8 cellular contexts compared by ENCODE assay signal in genomic region chr9:94639996-94640376, GRCh38. TPM values are rescaled to one million over a fixed set of nuclear protein-coding genes. Genes with fewer than 3 reads are reported as not detected.
A peak's percentile ranks its signal among the peaks of the same experiment; 100 is the strongest.
DNase-seq lines count a peak whose midpoint lies in the region; ATAC-seq, FAIRE-seq and TF ChIP-seq lines count a peak whose summit lies in the region.

No MANE protein-coding gene starts in this region.

- H3K9ac ChIP-seq in HUES48 (ENCODE audit: low read depth, low read length): peak overlapping the region; percentile 29; the same call in 1 of the 2 replicates

- H3K36me3 ChIP-seq in HUES48 (ENCODE audit: control insufficient read depth, insufficient read depth, low read length) (no peaks in the 10 kb centered on the region), small intestine (ENCODE audit: control insufficient read depth in 2 of 2, insufficient read depth in 2 of 2, low read length in 2 of 2) (no peaks in the 10 kb centered on the region)

- peak overlapping the region; percentile 34 for H3K27ac Mint-ChIP-seq in activated naive CD8-positive, alpha-beta T cell
- H3K27ac Mint-ChIP-seq in activated T-helper 2 cell treated with anti-CD3 and anti-CD28 coated beads, Interferon-gamma antibody, Interleukin-2, Interleukin-4, amounts not matched to agents 10 μg/mL and 5 μg/mL and 100 μg/mL, durations not matched to agents 14 hours and 24 hours and 36 hours: no peak overlapping the region

- peaks cover 17% of the 10 kb centered on the region for H3K4me1 Mint-ChIP-seq in activated naive CD8-positive, alpha-beta T cell (ENCODE audit: low read depth)
- peaks cover 10% of the 10 kb centered on the region for H3K4me1 Mint-ChIP-seq in activated T-helper 2 cell treated with anti-CD3 and anti-CD28 coated beads, Interferon-gamma antibody, Interleukin-2, Interleukin-4, amounts not matched to agents 10 μg/mL and 5 μg/mL and 100 μg/mL, durations not matched to agents 14 hours and 24 hours and 36 hours (ENCODE audit: low read depth)

- H3K4me3 ChIP-seq in HUES48 (ENCODE audit: low read depth, low read length): peak overlapping the region; percentile 54
- peak overlapping the region in 1 of 2 donors; percentile 76 for H3K4me3 ChIP-seq in small intestine (ENCODE audit: low read depth in 1 of 2, low read length in 2 of 2)

- CTCF ChIA-PET in HEK293T (lab: Yijun Ruan, JAX): no interaction called here

- FAIRE-seq in small intestine (lab: Jason Lieb, UNC): no peak

- peak overlapping the region; percentile 94 for H3K4me3 Mint-ChIP-seq in activated naive CD8-positive, alpha-beta T cell
- H3K4me3 Mint-ChIP-seq in activated T-helper 2 cell treated with anti-CD3 and anti-CD28 coated beads, Interferon-gamma antibody, Interleukin-2, Interleukin-4, amounts not matched to agents 10 μg/mL and 5 μg/mL and 100 μg/mL, durations not matched to agents 14 hours and 24 hours and 36 hours (ENCODE audit: low read depth): no peak overlapping the region

- H3K4me1 ChIP-seq in HUES48 (ENCODE audit: control insufficient read depth, insufficient read depth, low read length): peaks cover 7% of the 10 kb centered on the region; the same call in 1 of the 2 replicates
- peaks cover 4 to 9% of the 10 kb centered on the region in 2 donors for H3K4me1 ChIP-seq in small intestine (ENCODE audit: control insufficient read depth in 2 of 2, insufficient read depth in 1 of 2, low read depth in 1 of 2, low read length in 1 of 2)

- H3K27me3 Mint-ChIP-seq in activated naive CD8-positive, alpha-beta T cell: no peaks in the 10 kb centered on the region
- peaks cover 46% of the 10 kb centered on the region for H3K27me3 Mint-ChIP-seq in activated T-helper 2 cell treated with anti-CD3 and anti-CD28 coated beads, Interferon-gamma antibody, Interleukin-2, Interleukin-4, amounts not matched to agents 10 μg/mL and 5 μg/mL and 100 μg/mL, durations not matched to agents 14 hours and 24 hours and 36 hours (ENCODE audit: low read depth)

- intact Hi-C loops in activated T-helper 2 cell treated with anti-CD3 and anti-CD28 coated beads, Interferon-gamma antibody, Interleukin-2, Interleukin-4, amounts not matched to agents 10 μg/mL and 5 μg/mL and 100 μg/mL, durations not matched to agents 14 hours and 24 hours and 36 hours (cut with micrococcal nuclease): no loop called here

- WGBS in small intestine, 3 donors: 12 to 46% (median 37%) methylated on average over 15 of the region's 15 CpGs

- ATAC-seq in GM18909 (IDR thresholded peaks at IDR 0.05; ENCODE audit: poor library complexity, unreplicated experiment): no peak
- ATAC-seq in GM18873 (IDR thresholded peaks at IDR 0.05; ENCODE audit: low FRiP score, unreplicated experiment): no peak

- H3K27me3 ChIP-seq in HUES48 (ENCODE audit: control insufficient read depth, insufficient read depth, low read length): peaks cover 74% of the 10 kb centered on the region
- no peaks in the 10 kb centered on the region for H3K27me3 ChIP-seq in small intestine (ENCODE audit: control insufficient read depth in 2 of 2, insufficient read depth in 2 of 2, low read length in 2 of 2)

- H3K36me3 Mint-ChIP-seq in activated naive CD8-positive, alpha-beta T cell: no peaks in the 10 kb centered on the region
- no peaks in the 10 kb centered on the region for H3K36me3 Mint-ChIP-seq in activated T-helper 2 cell treated with anti-CD3 and anti-CD28 coated beads, Interferon-gamma antibody, Interleukin-2, Interleukin-4, amounts not matched to agents 10 μg/mL and 5 μg/mL and 100 μg/mL, durations not matched to agents 14 hours and 24 hours and 36 hours (ENCODE audit: low read depth)

- DNase-seq in kidney tubule cell (ENCODE audit: low spot score) (peak; percentile 20), small intestine (peak; percentile 46), HEK293T (ENCODE audit: extremely low spot score) (no peak)
- DNase-seq in activated T-helper 2 cell treated with anti-CD3 and anti-CD28 coated beads, Interferon-gamma antibody, Interleukin-2, Interleukin-4, amounts not matched to agents 10 μg/mL and 5 μg/mL and 100 μg/mL, durations not matched to agents 14 hours and 24 hours and 36 hours (ENCODE audit: low spot score): no peak

- no peaks in the 10 kb centered on the region for H3K9me3 Mint-ChIP-seq in activated naive CD8-positive, alpha-beta T cell (ENCODE audit: low read depth)
- H3K9me3 Mint-ChIP-seq in activated T-helper 2 cell treated with anti-CD3 and anti-CD28 coated beads, Interferon-gamma antibody, Interleukin-2, Interleukin-4, amounts not matched to agents 10 μg/mL and 5 μg/mL and 100 μg/mL, durations not matched to agents 14 hours and 24 hours and 36 hours: no peaks in the 10 kb centered on the region

- POLR2A ChIA-PET in HEK293T (lab: Yijun Ruan, JAX): no interaction called here

- H3K9me3 ChIP-seq in HUES48 (ENCODE audit: control insufficient read depth, insufficient read depth, low read length) (no peaks in the 10 kb centered on the region), small intestine (ENCODE audit: control insufficient read depth, low read depth) (no peaks in the 10 kb centered on the region)

- H3K27ac ChIP-seq in HUES48 (ENCODE audit: low read depth, low read length) (peak overlapping the region; percentile 77), small intestine (ENCODE audit: low read depth in 1 of 2, low read length in 1 of 2) (peak overlapping the region; percentile 75 to 78)

TF ChIP-seq in HEK293T, 16 proteins besides CTCF, POLR2A, EP300 and RAD21:
- TF ChIP-seq TARDBP (IDR thresholded peaks at IDR 0.05) (no peak), LEF1 (IDR thresholded peaks at IDR 0.05; ENCODE audit: borderline replicate concordance) (no peak), SUZ12 (IDR thresholded peaks at IDR 0.05) (no peak), ARNT (IDR thresholded peaks at IDR 0.05) (no peak), NFRKB (IDR thresholded peaks at IDR 0.05) (no peak), FOXM1 (IDR thresholded peaks at IDR 0.05; ENCODE audit: borderline replicate concordance) (no peak), ZNF384 (IDR thresholded peaks at IDR 0.05) (no peak), FOXA1 (IDR thresholded peaks at IDR 0.05) (no peak), BHLHE40 (IDR thresholded peaks at IDR 0.05; ENCODE audit: borderline replicate concordance) (no peak), CTBP1 (IDR thresholded peaks at IDR 0.05; ENCODE audit: borderline replicate concordance) (no peak), FOXK2 (IDR thresholded peaks at IDR 0.05) (no peak)

RNA-seq across cellular contexts. Expression of gene FBP1, which starts 0.7 kb away (rescaled TPM):
- 1,000 to 10,000 TPM in 1 of 3 donors, 100 to 1,000 TPM in 2; 113 to 1,158 (median 497) TPM for polyA plus RNA-seq in small intestine
- total RNA-seq in activated T-helper 2 cell treated with anti-CD3 and anti-CD28 coated beads, Interferon-gamma antibody, Interleukin-2, Interleukin-4, amounts not matched to agents 10 μg/mL and 5 μg/mL and 100 μg/mL, durations not matched to agents 14 hours and 24 hours and 36 hours: 0.23 TPM in 1 of 2 replicates, not detected in the other

RNA-seq across cellular contexts. Expression of gene FBP2, which starts 46.4 kb away (rescaled TPM):
- polyA plus RNA-seq in small intestine: 1 to 10 TPM in 2 of 3 donors, not detected in 1; 1.1 to 1.9 TPM
- total RNA-seq in activated T-helper 2 cell treated with anti-CD3 and anti-CD28 coated beads, Interferon-gamma antibody, Interleukin-2, Interleukin-4, amounts not matched to agents 10 μg/mL and 5 μg/mL and 100 μg/mL, durations not matched to agents 14 hours and 24 hours and 36 hours: not detected in 2 replicates

Comparison
In these comparisons a context has a peak if more than half of its experiments do, and no peak if none do; other contexts are left out.
1. DNase-seq: peak in kidney tubule cell (single experiment) and small intestine (single experiment); none in activated T-helper 2 cell treated with anti-CD3 and anti-CD28 coated beads, Interferon-gamma antibody, Interleukin-2, Interleukin-4, amounts not matched to agents 10 μg/mL and 5 μg/mL and 100 μg/mL, durations not matched to agents 14 hours and 24 hours and 36 hours (single experiment) and HEK293T (single experiment).